In the genomic region with DNA sequence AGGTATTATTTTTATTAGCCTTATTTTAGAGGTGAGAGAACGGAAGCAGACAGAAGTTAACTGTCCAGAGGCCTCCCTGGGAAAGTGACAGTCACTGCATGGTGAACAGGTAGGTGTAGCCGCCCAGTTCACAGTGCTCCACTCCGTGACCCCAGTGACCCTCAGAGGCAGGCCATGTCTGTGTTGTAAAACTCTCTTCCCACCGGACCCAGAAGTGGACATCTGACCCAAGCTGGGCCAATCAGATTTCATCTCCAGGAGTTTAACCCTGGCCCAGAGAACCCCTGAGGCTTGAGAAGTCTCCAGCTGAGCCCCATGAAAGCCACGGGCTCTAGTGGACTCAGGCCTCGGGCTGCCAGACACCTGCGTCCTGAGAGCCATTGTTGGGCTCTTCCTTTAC, we compare ENCODE assay signal across 28 cellular contexts.
"Had no signal": no experiment of that assay in that cellular context is flagged by ENCODE, and none has a peak within 500 bp of the region (broad histone marks: within the 10 kb centered on the region; RNA-seq: fewer than 3 reads in every experiment).

No MANE protein-coding gene starts in this region.

- H3K4me3 ChIP-seq: hepatocyte, left ventricle myocardium inferior, lung, pancreas, prostate gland, sigmoid colon, smooth muscle cell, thyroid gland, transverse colon, upper lobe of left lung, vagina had no signal

- H3K36me3 Mint-ChIP-seq: mesothelial cell of epicardium; natural killer cell; stimulated activated memory B cell treated with anti-CD40 and anti-IgM and Interleukin-4, amounts not matched to agents 10 μg/mL and 1 μg/mL and 100 μg/mL, for 72 hours had no signal

- H3K4me1 Mint-ChIP-seq: naive B cell; natural killer cell; stimulated activated memory B cell treated with anti-CD40 and anti-IgM and Interleukin-4, amounts not matched to agents 10 μg/mL and 1 μg/mL and 100 μg/mL, for 72 hours; stimulated activated naive CD8-positive, alpha-beta T cell treated with anti-CD3 and anti-CD28 coated beads, Interleukin-15, amount 100 ng/mL, for 72 hours had no signal

- H3K9me3 ChIP-seq: left ventricle myocardium inferior, pancreas, prostate gland, sigmoid colon, thyroid gland, transverse colon, upper lobe of left lung, vagina had no signal

- H3K36me3 ChIP-seq: left ventricle myocardium inferior, pancreas, prostate gland, sigmoid colon, thyroid gland, transverse colon, upper lobe of left lung, vagina had no signal

- H3K9me3 Mint-ChIP-seq: naive B cell; natural killer cell; stimulated activated memory B cell treated with anti-CD40 and anti-IgM and Interleukin-4, amounts not matched to agents 10 μg/mL and 1 μg/mL and 100 μg/mL, for 72 hours; stimulated activated naive CD8-positive, alpha-beta T cell treated with anti-CD3 and anti-CD28 coated beads, Interleukin-15, amount 100 ng/mL, for 72 hours had no signal

- H2AFZ ChIP-seq: hepatocyte had no signal

- H3K4me3 Mint-ChIP-seq: mesothelial cell of epicardium; natural killer cell; nephron progenitor cell; stimulated activated memory B cell treated with anti-CD40 and anti-IgM and Interleukin-4, amounts not matched to agents 10 μg/mL and 1 μg/mL and 100 μg/mL, for 72 hours; stimulated activated naive CD8-positive, alpha-beta T cell treated with anti-CD3 and anti-CD28 coated beads, Interleukin-15, amount 100 ng/mL, for 72 hours had no signal

- H3K79me2 ChIP-seq: hepatocyte had no signal

- DNase-seq: islet precursor cell; left ventricle myocardium inferior; mesendoderm; naive B cell; natural killer cell; nephron progenitor cell; nucleus accumbens; pancreas; retina; sigmoid colon; stimulated activated CD4-positive, alpha-beta T cell treated with anti-CD3 and anti-CD28 coated beads, Interleukin-1b, Interleukin-23, amount 100 ng/mL, for 48 hours; stimulated activated CD4-positive, alpha-beta T cell treated with anti-CD3 and anti-CD28 coated beads, Interleukin-2, amount 100 ng/mL, for 48 hours; stimulated activated CD4-positive, alpha-beta T cell treated with anti-CD3 and anti-CD28 coated beads, Interleukin-4, amount 100 ng/mL, for 4 hours; stimulated activated CD8-positive, alpha-beta memory T cell treated with anti-CD3 and anti-CD28 coated beads, Interleukin-4, amount 100 ng/mL, for 48 hours; stimulated activated naive CD4-positive, alpha-beta T cell treated with Interleukin-2 at 50 U/mL for 16 hours; stimulated activated naive CD8-positive, alpha-beta T cell treated with anti-CD3 and anti-CD28 coated beads, Interleukin-15, amount 100 ng/mL, for 72 hours; substantia nigra; thyroid gland; transverse colon; upper lobe of left lung had no signal

- ATAC-seq: natural killer cell; pancreas; right cardiac atrium; stimulated activated memory B cell treated with anti-CD40 and anti-IgM and Interleukin-4, amounts not matched to agents 10 μg/mL and 1 μg/mL and 100 μg/mL, for 72 hours; stimulated activated naive CD8-positive, alpha-beta T cell treated with anti-CD3 and anti-CD28 coated beads, Interleukin-15, amount 100 ng/mL, for 72 hours had no signal

- H3K27me3 ChIP-seq: hepatocyte, pancreas, sigmoid colon, thyroid gland, upper lobe of left lung, vagina had no signal

- H3K4me1 ChIP-seq: left ventricle myocardium inferior, pancreas, prostate gland, sigmoid colon, thyroid gland, transverse colon, upper lobe of left lung, vagina had no signal

- H3K27ac ChIP-seq: hepatocyte, left ventricle myocardium inferior, pancreas, prostate gland, sigmoid colon, thyroid gland, transverse colon, upper lobe of left lung, vagina had no signal

- H3K4me2 ChIP-seq: hepatocyte, smooth muscle cell had no signal

- H3K27ac Mint-ChIP-seq: mesothelial cell of epicardium; natural killer cell; nephron progenitor cell; stimulated activated memory B cell treated with anti-CD40 and anti-IgM and Interleukin-4, amounts not matched to agents 10 μg/mL and 1 μg/mL and 100 μg/mL, for 72 hours had no signal
